8 cellular contexts compared by ENCODE assay signal in the genomic region with DNA sequence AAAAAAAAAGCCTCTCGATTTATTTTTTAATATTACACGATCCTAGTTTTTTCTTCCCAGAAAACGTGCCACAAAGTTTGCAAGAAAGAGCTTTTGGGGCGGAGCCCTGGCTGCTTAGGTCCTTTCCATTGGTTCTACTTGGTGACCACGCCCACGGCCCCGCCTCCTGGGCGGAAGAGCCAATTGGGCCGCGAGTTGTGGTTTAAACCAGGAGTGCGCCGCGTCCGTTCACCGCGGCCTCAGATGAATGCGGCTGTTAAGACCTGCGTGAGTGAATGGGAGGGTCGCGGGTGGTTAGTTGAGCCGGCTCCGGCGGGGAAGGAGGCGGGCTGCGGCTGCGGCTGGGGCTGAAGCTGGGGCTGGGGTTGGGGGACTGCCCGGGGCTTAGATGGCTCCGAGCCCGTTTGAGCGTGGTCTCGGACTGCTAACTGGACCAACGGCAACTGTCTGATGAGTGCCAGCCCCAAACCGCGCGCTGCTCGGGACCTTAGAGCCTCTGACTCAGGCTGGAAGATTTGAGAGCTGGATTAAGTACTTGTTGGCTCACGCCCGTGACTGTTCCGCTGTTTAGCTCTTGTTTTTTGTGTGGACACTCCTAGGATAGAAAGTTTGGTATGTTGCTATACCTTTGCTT. TPM values are rescaled to one million over a fixed set of nuclear protein-coding genes. Genes with fewer than 3 reads are reported as not detected.
DNase-seq lines count a peak whose midpoint lies in the region; FAIRE-seq and TF ChIP-seq lines count a peak whose summit lies in the region.

PTTG1 (plus strand) TSS at position 231 of the 634 bp plus-strand sequence. CDS start 458 bp downstream, outside the sequence.

- FAIRE-seq in H1 (lab: Jason Lieb, UNC): no peak

- WGBS in H1 (ENCODE audit: extremely low coverage in 1 of 2, insufficient coverage in 1 of 2, insufficient read length in 1 of 2, insufficient replicate concordance in 2 of 2, low coverage in 1 of 2, low lambda C conversion rate in 2 of 2, missing lambda C conversion rate in 1 of 2), 2 experiments: 2% methylated on average over 38 of the region's 39 CpGs; no CpG with 5 or more reads in 1 of the 2 experiments
- no CpG with 5 or more reads among the region's 39 CpGs for WGBS in mesendoderm (ENCODE audit: extremely low coverage, insufficient coverage, low lambda C conversion rate)

- peak; percentile 75 to 91 for TF ChIP-seq POLR2A in H1 (IDR thresholded peaks at IDR 0.05; ENCODE audit: control extremely low read depth in 1 of 2, low read depth in 2 of 2, low read length in 2 of 2)

- H3K23me2 ChIP-seq in H1 (ENCODE audit: low read depth, low read length): peaks cover 5% of the 10 kb centered on the region

- H2BK120ac ChIP-seq in H1 (replicated peaks; ENCODE audit: low read depth, low read length) (no peak within 1 kb of the TSS), mesendoderm (ENCODE audit: low read depth, low read length) (no peak within 1 kb of the TSS)

- H3K4me2 ChIP-seq in H1 (ENCODE audit: insufficient read depth in 1 of 2, low read depth in 2 of 2, low read length in 2 of 2) (peak within 1 kb of the TSS; percentile 61 to 75), mesendoderm (ENCODE audit: low read length) (peak within 1 kb of the TSS; percentile 45)

- TF ChIP-seq CTCF in GM20000 (IDR thresholded peaks at IDR 0.05; ENCODE audit: extremely low read depth, missing control alignments) (no peak), H1 (IDR thresholded peaks at IDR 0.05; ENCODE audit: control extremely low read depth in 1 of 3, insufficient read depth in 1 of 3, low read depth in 1 of 3, low read length in 3 of 3) (no peak)

- no peak within 1 kb of the TSS for H3K14ac ChIP-seq in H1 (ENCODE audit: insufficient read length)

- no peak within 1 kb of the TSS for H2BK20ac ChIP-seq in H1 (ENCODE audit: low read length)

- POLR2A ChIA-PET in H1 (lab: Charles Lee; ENCODE audit: partially characterized antibody): interaction anchor here (0.6 to 1.7 kb wide), 11 partner anchors 9 to 297 kb away, joined by 3 to 6 read pairs (median 4); no protein-coding TSS in a partner anchor

- CTCF ChIA-PET in H1 (lab: Charles Lee; ENCODE audit: partially characterized antibody): interaction anchor here (0.8 to 1.8 kb wide), 4 partner anchors 18 to 262 kb away, joined by 3 to 5 read pairs (median 4); no protein-coding TSS in a partner anchor

- H3K79me1 ChIP-seq in H1 (ENCODE audit: low read depth, low read length) (peaks cover 2% of the 10 kb centered on the region; the same call in 1 of the 2 replicates), mesendoderm (ENCODE audit: low read length) (peaks cover 18% of the 10 kb centered on the region)

- H3K4me3 ChIP-seq in H1 (ENCODE audit: extremely low read depth in 1 of 4, insufficient read depth in 2 of 4, low read depth in 3 of 4, low read length in 4 of 4) (peak within 1 kb of the TSS; percentile 41 to 69 (median 62)), mesendoderm (ENCODE audit: low read length) (peak within 1 kb of the TSS; percentile 86)

- H3K4me1 ChIP-seq in H1 (replicated peaks in 1 of 4; ENCODE audit: control insufficient read depth in 3 of 4, insufficient read depth in 4 of 4, low read length in 3 of 4) (peaks cover 0 to 8% (median 4%) of the 10 kb centered on the region in 4 experiments; a peak in 3 of 7 replicates), mesendoderm (ENCODE audit: control insufficient read depth, low read depth, low read length) (peaks cover 8% of the 10 kb centered on the region)

- H3K23ac ChIP-seq in H1 (ENCODE audit: insufficient read length): no peak within 1 kb of the TSS
- H3K23ac ChIP-seq in mesendoderm (ENCODE audit: low read length): no peak within 1 kb of the TSS

- TF ChIP-seq RAD21 in H1 (IDR thresholded peaks at IDR 0.05 in 1 of 2, conservative IDR thresholded peaks at IDR 0.05 in 1 of 2; ENCODE audit: low read depth in 2 of 2, low read length in 2 of 2): no peak

- H3K9me3 ChIP-seq in H1 (ENCODE audit: insufficient read depth in 2 of 2, low read depth in 1 of 2, low read length in 1 of 2): no peaks in the 10 kb centered on the region

- DNase-seq in COLO668 (lab: John Stamatoyannopoulos, UW; ENCODE audit: unreplicated experiment) (peak; percentile 93), GM20000 (ENCODE audit: low spot score) (peak; percentile 84), HS-5 (ENCODE audit: low read depth) (peak; percentile 89), NOMO-1 (lab: John Stamatoyannopoulos, UW; ENCODE audit: unreplicated experiment in 2 of 2) (peak; percentile 86 to 93), H1 (ENCODE audit: low read depth in 1 of 2, low spot score in 2 of 2) (peak; percentile 89 to 96), mesendoderm (peak; percentile 99)
- DNase-seq in activated CD8-positive, alpha-beta memory T cell treated with anti-CD3 and anti-CD28 coated beads for 24 hours: peak; percentile 93
- DNase-seq in stimulated activated CD8-positive, alpha-beta memory T cell treated with anti-CD3 and anti-CD28 coated beads, Interleukin-12 subunit alpha, Interleukin-12 subunit beta, amount 100 ng/mL, for 4 hours (ENCODE audit: low read depth): peak; percentile 77

- no peak within 1 kb of the TSS for H2AFZ ChIP-seq in H1 (ENCODE audit: low read length)

- H4K91ac ChIP-seq in H1 (replicated peaks; ENCODE audit: insufficient read length, low read length): peak within 1 kb of the TSS; percentile 22

- peak within 1 kb of the TSS; percentile 28 for H3K56ac ChIP-seq in H1 (replicated peaks; ENCODE audit: insufficient read length, low read depth, low read length)
- peak within 1 kb of the TSS; percentile 92 for H3K56ac ChIP-seq in mesendoderm (ENCODE audit: low read length)

- H2BK5ac ChIP-seq in H1 (ENCODE audit: low read depth, low read length) (peak within 1 kb of the TSS; percentile 20; the same call in 1 of the 2 replicates), mesendoderm (ENCODE audit: low read length) (no peak within 1 kb of the TSS)

- no peak within 1 kb of the TSS for H4K8ac ChIP-seq in H1 (ENCODE audit: extremely low read depth, insufficient read depth, low read length)
- no peak within 1 kb of the TSS for H4K8ac ChIP-seq in mesendoderm (ENCODE audit: low read depth, low read length)

- H3K36me3 ChIP-seq in H1 (ENCODE audit: control insufficient read depth in 2 of 4, insufficient read depth in 4 of 4, low read length in 3 of 4) (peaks cover 2 to 36% (median 22%) of the 10 kb centered on the region in 4 experiments; a peak in 6 of 8 replicates), mesendoderm (ENCODE audit: control insufficient read depth, insufficient read depth, low read length) (no peaks in the 10 kb centered on the region)

- H3K27me3 ChIP-seq in H1 (replicated peaks in 1 of 4; ENCODE audit: control insufficient read depth in 3 of 4, extremely low read depth in 1 of 4, insufficient read depth in 3 of 4, low read length in 3 of 4) (no peaks in the 10 kb centered on the region), mesendoderm (ENCODE audit: insufficient read depth, low read length, poor library complexity) (no peaks in the 10 kb centered on the region)

- H4K5ac ChIP-seq in H1 (ENCODE audit: insufficient read length, low read depth, low read length) (no peak within 1 kb of the TSS), mesendoderm (ENCODE audit: low read length) (peak within 1 kb of the TSS; percentile 47)

- H3K79me2 ChIP-seq in H1 (ENCODE audit: control insufficient read depth in 1 of 2, insufficient read depth in 2 of 2, low read length in 2 of 2) (peaks cover 9 to 53% of the 10 kb centered on the region in 2 experiments), mesendoderm (ENCODE audit: control insufficient read depth, insufficient read depth, low read length) (peaks cover 20% of the 10 kb centered on the region)

- peaks cover 0 to 3% of the 10 kb centered on the region in 2 experiments for H4K20me1 ChIP-seq in H1 (replicated peaks in 1 of 2; ENCODE audit: control insufficient read depth in 1 of 2, insufficient read depth in 2 of 2, low read length in 2 of 2)

- no peak within 1 kb of the TSS for H3K18ac ChIP-seq in H1 (ENCODE audit: extremely low read depth, low read length)
- H3K18ac ChIP-seq in mesendoderm (ENCODE audit: low read length): peak within 1 kb of the TSS; percentile 52

- H2BK15ac ChIP-seq in H1 (ENCODE audit: low read length) (no peak within 1 kb of the TSS), mesendoderm (replicated peaks; ENCODE audit: low read depth) (no peak within 1 kb of the TSS)

- H3K9ac ChIP-seq in H1 (replicated peaks in 1 of 4; ENCODE audit: extremely low read depth in 1 of 4, low read depth in 3 of 4, low read length in 3 of 4): peak within 1 kb of the TSS; percentile 27 to 95 (median 62); a peak in 6 of 7 replicates
- peak within 1 kb of the TSS; percentile 93 for H3K9ac ChIP-seq in mesendoderm (ENCODE audit: low read length)

- H2BK12ac ChIP-seq in H1 (ENCODE audit: low read depth, low read length): no peak within 1 kb of the TSS

- no peak for TF ChIP-seq EP300 in H1 (IDR thresholded peaks at IDR 0.05; ENCODE audit: borderline replicate concordance in 1 of 2, low read depth in 2 of 2, low read length in 2 of 2)

- H2AK5ac ChIP-seq in H1 (ENCODE audit: low read depth, low read length) (no peak within 1 kb of the TSS), mesendoderm (ENCODE audit: low read length) (no peak within 1 kb of the TSS)

- H3K4ac ChIP-seq in H1 (replicated peaks; ENCODE audit: insufficient read length, low read depth, low read length) (no peak within 1 kb of the TSS), mesendoderm (ENCODE audit: low read depth, low read length) (peak within 1 kb of the TSS; percentile 98)

- H3K27ac ChIP-seq in H1 (ENCODE audit: low read depth, low read length) (no peak within 1 kb of the TSS), mesendoderm (ENCODE audit: low read depth, low read length) (peak within 1 kb of the TSS; percentile 66)

TF ChIP-seq in H1, 55 proteins besides CTCF, POLR2A, EP300 and RAD21 (continues in another document):
- peak; percentile 91 for TF ChIP-seq POLR2AphosphoS5 (IDR thresholded peaks at IDR 0.05; ENCODE audit: low read depth, low read length)
- no peak for TF ChIP-seq MAFK (IDR thresholded peaks at IDR 0.05; ENCODE audit: low read depth, low read length)
- TF ChIP-seq NRF1 (IDR thresholded peaks at IDR 0.05; ENCODE audit: low read depth, low read length): no peak
- TF ChIP-seq YY1 (IDR thresholded peaks at IDR 0.05; ENCODE audit: low read depth, low read length): no peak
- TF ChIP-seq BRCA1 (IDR thresholded peaks at IDR 0.05; ENCODE audit: low read depth, low read length): no peak
- TF ChIP-seq TAF1 (IDR thresholded peaks at IDR 0.05; ENCODE audit: low read depth, low read length): peak; percentile 96

RNA-seq across cellular contexts. Expression of gene PTTG1, which starts in this region (rescaled TPM):
- 229 and 240 TPM in 2 replicates for total RNA-seq in H1 (2021; fragmentation: NEBNext Ultra II Directional; extraction: Animal tissue kit (Norgen Biotek cat#: 25700))
- polyA plus RNA-seq in H1 (2011; rRNA removed): 332 and 478 TPM in 2 replicates
- 461 TPM for polyA plus RNA-seq in H1 (2011; cell fraction: cytosol; rRNA removed)
- 86.9 TPM for polyA plus RNA-seq in H1 (2011; cell fraction: nucleus; rRNA removed)
- polyA plus RNA-seq in H1 (2012, experiment 1 of 2): 218 to 276 TPM (median 234 TPM) in 4 replicates
- polyA plus RNA-seq in H1 (2012, experiment 2 of 2): 278 TPM
- 378 TPM for polyA plus RNA-seq in H1 (2013, experiment 1 of 2)
- polyA plus RNA-seq in H1 (2013, experiment 2 of 2): 392 TPM
- 71.6 and 81.9 TPM in 2 replicates for polyA minus RNA-seq in H1 (2011; rRNA and poly(A)+ RNA removed)
- polyA minus RNA-seq in H1 (2011; cell fraction: cytosol; rRNA and poly(A)+ RNA removed): 37.3 TPM
- polyA minus RNA-seq in H1 (2011; cell fraction: nucleus; rRNA and poly(A)+ RNA removed): 65.7 TPM
- polyA plus RNA-seq in mesendoderm (2013, experiment 1 of 2): 311 TPM
- 308 TPM for polyA plus RNA-seq in mesendoderm (2013, experiment 2 of 2)
